3 cellular contexts compared by ENCODE assay signal in the genomic region with DNA sequence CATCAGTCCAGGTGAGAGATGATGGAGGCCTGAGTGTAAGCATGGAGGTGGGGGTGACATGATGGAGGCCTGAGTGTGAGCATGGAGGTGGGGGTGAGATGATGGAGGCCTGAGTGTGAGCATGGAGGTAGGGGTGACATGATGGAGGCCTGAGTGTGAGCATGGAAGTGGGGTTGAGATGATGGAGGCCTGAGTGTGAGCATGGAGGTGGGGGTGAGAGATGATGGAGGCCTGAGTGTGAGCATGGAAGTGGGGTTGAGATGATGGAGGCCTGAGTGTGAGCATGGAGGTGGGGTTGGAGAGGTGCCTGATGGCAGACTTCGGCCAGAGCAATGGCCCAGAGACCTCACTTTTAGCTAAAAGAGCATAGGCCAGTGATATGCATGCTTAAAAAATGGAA.
DNase-seq lines count a peak whose midpoint lies in the region; FAIRE-seq and TF ChIP-seq lines count a peak whose summit lies in the region.
"Not testable (repeated sequence)": the region's sequence is repeated elsewhere in the genome, so short reads cannot be mapped to it uniquely, and the experiment has no call there.

No MANE protein-coding gene starts in this region.

- CTCF ChIA-PET in HEK293 (lab: Yijun Ruan, JAX), result not testable (repeated sequence)

- not testable (repeated sequence) for H3K4me2 ChIP-seq in mesenchymal stem cell (ENCODE audit: low read length, poor library complexity, severe bottlenecking)

- H3K4me3 ChIP-seq in HEK293 (ENCODE audit: low read depth, low read length); bronchial epithelial cell (ENCODE audit: low read depth, low read length); mesenchymal stem cell (ENCODE audit: insufficient read depth in 1 of 2, low read depth in 1 of 2, low read length in 2 of 2): not testable (repeated sequence)

- peak; percentile 92 for FAIRE-seq in bronchial epithelial cell (lab: Jason Lieb, UNC)

- H2BK5ac ChIP-seq in mesenchymal stem cell (ENCODE audit: low read depth, low read length, poor library complexity, severe bottlenecking), result not testable (repeated sequence)

- not testable (repeated sequence) for H3K14ac ChIP-seq in mesenchymal stem cell (ENCODE audit: low read length in 2 of 2)

- not testable (repeated sequence) for H2BK15ac ChIP-seq in mesenchymal stem cell (ENCODE audit: low read depth, poor library complexity, severe bottlenecking)

- not testable (repeated sequence) for H3K4me1 ChIP-seq in HEK293 (ENCODE audit: control insufficient read depth, insufficient read depth, low read length); mesenchymal stem cell (ENCODE audit: control insufficient read depth, insufficient read depth, low read depth, low read length)

- POLR2A ChIA-PET in HEK293 (lab: Yijun Ruan, JAX), result not testable (repeated sequence)

- not testable (repeated sequence) for H3K9ac ChIP-seq in mesenchymal stem cell (ENCODE audit: low read length)

- H3K36me3 ChIP-seq in HEK293 (ENCODE audit: control insufficient read depth in 2 of 2, insufficient read depth in 1 of 2, low read length in 2 of 2); bronchial epithelial cell (ENCODE audit: control insufficient read depth, insufficient read depth, low read length); mesenchymal stem cell (ENCODE audit: control insufficient read depth in 1 of 2, insufficient read depth in 2 of 2, low read depth in 1 of 2, low read length in 2 of 2): not testable (repeated sequence)

- not testable (repeated sequence) for H3K27ac ChIP-seq in HEK293 (ENCODE audit: extremely low read depth, low read depth, low read length); mesenchymal stem cell (ENCODE audit: low read length, poor library complexity, severe bottlenecking)

- H3K79me1 ChIP-seq in mesenchymal stem cell (replicated peaks; ENCODE audit: low read length, poor library complexity, severe bottlenecking), result not testable (repeated sequence)

- not testable (repeated sequence) for H3K9me3 ChIP-seq in HEK293 (ENCODE audit: control insufficient read depth, insufficient read depth, low read depth, low read length); mesenchymal stem cell (ENCODE audit: control insufficient read depth, low read length)

- not testable (repeated sequence) for H2BK120ac ChIP-seq in mesenchymal stem cell (ENCODE audit: low read depth, low read length)

- H4K8ac ChIP-seq in mesenchymal stem cell (ENCODE audit: low read length), result not testable (repeated sequence)

- not testable (repeated sequence) for DNase-seq in bronchial epithelial cell (ENCODE audit: low read depth); mesenchymal stem cell

- H2AK5ac ChIP-seq in mesenchymal stem cell (ENCODE audit: low read length, severe bottlenecking), result not testable (repeated sequence)

- H3K4ac ChIP-seq in mesenchymal stem cell (ENCODE audit: low read depth in 1 of 2, low read length in 2 of 2), result not testable (repeated sequence)

- H2AFZ ChIP-seq in mesenchymal stem cell (ENCODE audit: low read depth, low read length), result not testable (repeated sequence)

- not testable (repeated sequence) for H2BK12ac ChIP-seq in mesenchymal stem cell (ENCODE audit: low read length in 2 of 2)

- not testable (repeated sequence) for H3K18ac ChIP-seq in mesenchymal stem cell (ENCODE audit: low read depth in 1 of 2, low read length in 2 of 2)

- not testable (repeated sequence) for H3K23ac ChIP-seq in mesenchymal stem cell (ENCODE audit: low read length in 2 of 2)

- TF ChIP-seq CTCF in HEK293 (tag by site-specific recombination; IDR thresholded peaks at IDR 0.05); bronchial epithelial cell (IDR thresholded peaks at IDR 0.05; ENCODE audit: insufficient read depth, low read length, severe bottlenecking): not testable (repeated sequence)

- H3K27me3 ChIP-seq in bronchial epithelial cell (ENCODE audit: control insufficient read depth, insufficient read depth, low read length); mesenchymal stem cell (ENCODE audit: control insufficient read depth in 1 of 2, insufficient read depth in 1 of 2, low read length in 2 of 2): not testable (repeated sequence)

- WGBS in mesenchymal stem cell, result 71% methylated on average over 1 of the region's 1 CpG

- peak overlapping the region; percentile 34 for H4K91ac ChIP-seq in mesenchymal stem cell (ENCODE audit: low read length)

TF ChIP-seq in HEK293, 187 proteins besides CTCF, POLR2A, EP300 and RAD21:
- TF ChIP-seq, protein P1, sequence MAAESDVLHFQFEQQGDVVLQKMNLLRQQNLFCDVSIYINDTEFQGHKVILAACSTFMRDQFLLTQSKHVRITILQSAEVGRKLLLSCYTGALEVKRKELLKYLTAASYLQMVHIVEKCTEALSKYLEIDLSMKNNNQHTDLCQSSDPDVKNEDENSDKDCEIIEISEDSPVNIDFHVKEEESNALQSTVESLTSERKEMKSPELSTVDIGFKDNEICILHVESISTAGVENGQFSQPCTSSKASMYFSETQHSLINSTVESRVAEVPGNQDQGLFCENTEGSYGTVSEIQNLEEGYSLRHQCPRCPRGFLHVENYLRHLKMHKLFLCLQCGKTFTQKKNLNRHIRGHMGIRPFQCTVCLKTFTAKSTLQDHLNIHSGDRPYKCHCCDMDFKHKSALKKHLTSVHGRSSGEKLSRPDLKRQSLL (tag by site-specific recombination; IDR thresholded peaks at IDR 0.05), result peak; percentile 97; the same call in 1 of the 2 replicates
